8 cellular contexts compared by ENCODE assay signal in the genomic region with DNA sequence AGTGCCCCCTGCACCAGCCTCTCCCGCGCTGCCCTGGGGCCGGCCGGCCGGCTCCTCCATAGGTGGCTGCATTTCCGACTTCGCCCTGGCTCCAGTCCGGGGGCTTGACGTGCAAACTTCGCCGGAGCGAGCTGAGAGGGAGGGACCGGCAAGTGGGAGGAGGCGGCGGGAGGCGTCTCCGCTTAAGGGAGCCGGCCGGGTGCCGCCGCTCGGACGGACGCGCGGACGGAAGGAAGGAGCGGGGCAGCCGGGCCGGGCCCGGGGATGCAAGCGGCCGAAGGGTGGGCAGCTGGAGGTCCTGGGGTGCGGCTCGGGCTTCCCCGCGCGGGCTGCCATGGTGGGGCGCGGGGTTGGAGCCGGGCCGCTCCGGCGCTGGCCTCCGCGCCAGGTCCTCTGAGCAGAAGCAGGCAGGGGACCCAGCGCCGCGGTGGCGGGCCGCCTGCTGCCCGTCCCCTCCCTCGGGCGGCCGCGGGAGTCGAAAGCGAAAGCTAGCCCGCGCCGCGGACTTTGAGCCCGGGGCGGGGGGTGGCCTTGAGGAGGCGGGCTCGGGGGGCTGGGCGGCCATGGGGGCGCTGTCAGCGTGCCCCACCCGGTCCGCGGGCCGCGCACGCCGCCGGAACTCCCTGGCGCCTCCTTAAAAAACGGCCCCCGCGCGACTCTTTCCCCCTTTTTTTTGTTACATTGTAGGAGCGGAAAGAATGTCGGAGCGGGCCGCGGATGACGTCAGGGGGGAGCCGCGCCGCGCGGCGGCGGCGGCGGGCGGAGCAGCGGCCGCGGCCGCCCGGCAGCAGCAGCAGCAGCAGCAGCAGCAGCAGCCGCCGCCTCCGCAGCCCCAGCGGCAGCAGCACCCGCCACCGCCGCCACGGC. TPM values are rescaled to one million over a fixed set of nuclear protein-coding genes. Genes with fewer than 3 reads are reported as not detected.
DNase-seq lines count a peak whose midpoint lies in the region; ATAC-seq and TF ChIP-seq lines count a peak whose summit lies in the region.

A gene (minus strand): TSS at position 483 of the 867 bp plus-strand sequence.

- H3K27me3 ChIP-seq in HL-60 (ENCODE audit: insufficient read depth, poor library complexity, severe bottlenecking) (no peaks in the 10 kb centered on the region), PC-9 (ENCODE audit: insufficient read depth, low read depth) (no peaks in the 10 kb centered on the region), esophagus (ENCODE audit: control insufficient read depth in 1 of 2, insufficient read depth in 2 of 2, low read length in 2 of 2) (no peaks in the 10 kb centered on the region), muscle layer of duodenum (ENCODE audit: low read depth, low read length) (no peaks in the 10 kb centered on the region)

- no peaks in the 10 kb centered on the region for H3K9me2 ChIP-seq in PC-9 (ENCODE audit: insufficient read depth)

- H3K27me3 Mint-ChIP-seq in activated T-cell treated with anti-CD3 and anti-CD28 coated beads, Interleukin-2, amount 50 U/mL, for 4 hours (ENCODE audit: low read depth): no peaks in the 10 kb centered on the region

- no peaks in the 10 kb centered on the region for H3K9me3 Mint-ChIP-seq in activated T-cell treated with anti-CD3 and anti-CD28 coated beads, Interleukin-2, amount 50 U/mL, for 4 hours

- TF ChIP-seq CTCF in HL-60 (IDR thresholded peaks at IDR 0.05; ENCODE audit: insufficient read depth, low read length): no peak
- TF ChIP-seq CTCF in PC-9 (conservative IDR thresholded peaks at IDR 0.05): no peak

- POLR2A ChIA-PET in PC-9 (lab: Charles Lee; ENCODE audit: unreplicated experiment): interaction anchor here (0.6 kb wide), 1 partner anchor 17 kb away, joined by 3 read pairs; no protein-coding TSS in a partner anchor

- H3K9me3 ChIP-seq in PC-9 (ENCODE audit: insufficient read depth, low read depth) (no peaks in the 10 kb centered on the region), esophagus (ENCODE audit: control insufficient read depth in 2 of 2, insufficient read depth in 1 of 2, low read depth in 1 of 2, low read length in 1 of 2) (no peaks in the 10 kb centered on the region), muscle layer of duodenum (ENCODE audit: control insufficient read depth in 1 of 2, low read length in 2 of 2) (no peaks in the 10 kb centered on the region)

- BruUV-seq in PC-9 (replicated peaks; lab: Mats Ljungman, UMichigan): no TSS peak

- H3F3A ChIP-seq in PC-9 (ENCODE audit: insufficient read depth, low read depth): peaks cover 12% of the 10 kb centered on the region

- H3K4me3 Mint-ChIP-seq in activated T-cell treated with anti-CD3 and anti-CD28 coated beads, Interleukin-2, amount 50 U/mL, for 4 hours: peak within 1 kb of the TSS; percentile 89

- peak within 1 kb of the TSS; percentile 89 for H3K4me2 ChIP-seq in PC-9

- H3K79me2 ChIP-seq in PC-9 (ENCODE audit: low read depth): peaks cover 36% of the 10 kb centered on the region

- no peaks in the 10 kb centered on the region; the same call in 1 of the 2 replicates for H4K20me1 ChIP-seq in PC-9 (ENCODE audit: insufficient read depth)

- peaks cover 39% of the 10 kb centered on the region for H3K4me1 ChIP-seq in PC-9 (replicated peaks; ENCODE audit: insufficient read depth)
- no peaks in the 10 kb centered on the region for H3K4me1 ChIP-seq in esophagus (ENCODE audit: control insufficient read depth in 2 of 2, insufficient read depth in 2 of 2, low read length in 1 of 2)
- H3K4me1 ChIP-seq in muscle layer of duodenum (ENCODE audit: control insufficient read depth in 1 of 2, insufficient read depth in 2 of 2, low read length in 2 of 2): peaks cover 20 to 24% of the 10 kb centered on the region in 2 donors

- in situ Hi-C loops in Caki2 (cut with HindIII; ENCODE audit: low pct_unique_long_range_greater_than_20kb, low sequenced_read_pairs): no loop called here

- intact Hi-C loops in PC-9 (cut with micrococcal nuclease; ENCODE audit: unreplicated experiment): loop anchor here (2.0 to 10.0 kb wide), 4 partner anchors 39 to 1597 kb away; no protein-coding TSS in a partner anchor

- ATAC-seq in GM19467 (IDR thresholded peaks at IDR 0.05; ENCODE audit: unreplicated experiment): peak; percentile 84
- peak; percentile 75 to 78 for ATAC-seq in activated T-cell treated with anti-CD3 and anti-CD28 coated beads, Interleukin-2, amount 50 U/mL, for 4 hours

- peak within 1 kb of the TSS; percentile 79 for H2AFZ ChIP-seq in PC-9

- DNase-seq in Caki2 (ENCODE audit: low read depth) (peak; percentile 87), HL-60 (ENCODE audit: low read depth in 1 of 2, low spot score in 1 of 2) (peak; percentile 34 to 81), PC-9 (peak; percentile 73 to 86)
- DNase-seq in activated T-cell treated with anti-CD3 and anti-CD28 coated beads, Interleukin-2, amount 50 U/mL, for 4 hours: peak; percentile 82
- peak; percentile 62 to 72 for DNase-seq in stimulated activated CD8-positive, alpha-beta memory T cell treated with anti-CD3 and anti-CD28 coated beads, Interleukin-7, amount 100 ng/mL, for 1 hour (ENCODE audit: low read depth in 2 of 2)

- peaks cover 44% of the 10 kb centered on the region for H3K4me1 Mint-ChIP-seq in activated T-cell treated with anti-CD3 and anti-CD28 coated beads, Interleukin-2, amount 50 U/mL, for 4 hours (ENCODE audit: low read depth)

- peak within 1 kb of the TSS; percentile 63 for H3K4me3 ChIP-seq in HL-60 (replicated peaks; ENCODE audit: insufficient read depth, low read length)
- peak within 1 kb of the TSS; percentile 65 for H3K4me3 ChIP-seq in PC-9
- peak within 1 kb of the TSS; percentile 75 to 90 for H3K4me3 ChIP-seq in esophagus (ENCODE audit: low read depth in 1 of 2, low read length in 2 of 2)
- peak within 1 kb of the TSS; percentile 72 to 79 for H3K4me3 ChIP-seq in muscle layer of duodenum (ENCODE audit: low read depth in 1 of 2, low read length in 2 of 2)

- CTCF ChIA-PET in PC-9 (lab: Charles Lee): interaction anchor here (0.6 kb wide), 1 partner anchor 87 kb away, joined by 4 read pairs; no protein-coding TSS in a partner anchor

- peaks cover 6% of the 10 kb centered on the region for H3K36me3 Mint-ChIP-seq in activated T-cell treated with anti-CD3 and anti-CD28 coated beads, Interleukin-2, amount 50 U/mL, for 4 hours (ENCODE audit: insufficient read depth)

- H3K36me3 ChIP-seq in PC-9 (ENCODE audit: low read depth): peaks cover 2% of the 10 kb centered on the region
- H3K36me3 ChIP-seq in esophagus (ENCODE audit: control insufficient read depth in 2 of 2, insufficient read depth in 2 of 2, low read length in 1 of 2): no peaks in the 10 kb centered on the region
- H3K36me3 ChIP-seq in muscle layer of duodenum (ENCODE audit: control insufficient read depth in 1 of 2, insufficient read depth in 2 of 2, low read length in 2 of 2): peaks cover 7 to 13% of the 10 kb centered on the region in 2 donors

- 0 to 1% methylated on average over 98 to 111 of the region's 111 CpGs for WGBS in esophagus, 2 donors

- H3K27ac ChIP-seq in HL-60 (replicated peaks) (peak within 1 kb of the TSS; percentile 52), PC-9 (peak within 1 kb of the TSS; percentile 55), esophagus (ENCODE audit: low read depth in 2 of 2, low read length in 1 of 2) (peak within 1 kb of the TSS; percentile 97 to 99), muscle layer of duodenum (ENCODE audit: low read length) (peak within 1 kb of the TSS; percentile 90)

RNA-seq across cellular contexts. Expression of the gene that starts here (rescaled TPM):
- total RNA-seq in Caki2 (2014; rRNA removed; shearing (Covaris generic); ENCODE audit: low replicate concordance): not detected in 2 replicates
- total RNA-seq in PC-9 (2021): not detected in 2 replicates
- total RNA-seq in activated T-cell treated with anti-CD3 and anti-CD28 coated beads, Interleukin-2, amount 50 U/mL, for 4 hours: not detected
- not detected for polyA plus RNA-seq in esophagus

Comparison
In these comparisons a context has a peak if more than half of its experiments do, and no peak if none do; other contexts are left out.
1. Peak in every context shown above with its lines: DNase-seq, ATAC-seq, H3K4me3 ChIP-seq and H3K27ac ChIP-seq.
2. Peak in DNase-seq in Caki2; RNA of the gene not detected or under 1 TPM.
3. Peak in DNase-seq, H3K4me3 ChIP-seq, H3K27ac ChIP-seq and H3K4me2 ChIP-seq in PC-9; RNA of the gene not detected or under 1 TPM.
4. Peak in DNase-seq and ATAC-seq in activated T-cell treated with anti-CD3 and anti-CD28 coated beads, Interleukin-2, amount 50 U/mL, for 4 hours; RNA of the gene not detected or under 1 TPM.